ENCODE assay signal across 11 cellular contexts in the genomic region with DNA sequence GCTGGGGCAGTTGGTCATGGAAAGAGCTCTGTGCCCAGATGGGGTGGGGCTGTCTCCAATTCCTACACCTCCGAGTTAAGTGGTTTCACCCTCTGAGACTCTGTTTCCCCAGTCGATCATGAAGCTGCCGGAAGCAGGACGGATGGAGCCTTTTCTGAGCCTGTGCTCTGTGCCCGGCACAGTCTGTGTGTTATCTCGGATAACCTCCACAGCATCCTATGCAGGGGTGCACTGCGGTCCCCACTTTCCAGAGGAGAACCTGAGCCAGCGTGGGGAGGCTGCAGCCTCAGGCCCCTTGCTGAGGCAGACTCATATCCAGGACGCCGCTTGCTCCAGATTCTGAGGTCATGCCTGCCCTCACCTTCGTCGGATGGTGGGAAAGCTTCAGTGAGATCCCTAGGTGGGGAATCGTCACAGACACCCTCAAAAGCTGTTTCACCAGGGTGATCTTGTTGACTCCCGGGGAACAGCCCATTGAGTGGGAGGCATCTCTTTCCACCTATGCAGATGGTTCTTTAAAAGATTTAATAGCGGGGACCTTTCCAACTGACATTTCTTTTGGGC.
"Had no signal": no experiment of that assay in that cellular context is flagged by ENCODE, and none has a peak within 500 bp of the region (broad histone marks: within the 10 kb centered on the region; RNA-seq: fewer than 3 reads in every experiment).

No MANE protein-coding gene starts in this region.

- H3K27me3 ChIP-seq: brain microvascular endothelial cell had no signal

- DNase-seq: activated CD4-positive, alpha-beta memory T cell treated with anti-CD3 and anti-CD28 coated beads for 36 hours; activated T-cell treated with anti-CD3 and anti-CD28 coated beads, Interleukin-2, amount 50 U/mL, for 72 hours; brain microvascular endothelial cell; cerebellar nuclear complex; dermis blood vessel endothelial cell; mammary epithelial cell; SHP77 treated with DMSO at 0.1 percent for 48 hours had no signal

- H3K27me3 Mint-ChIP-seq: activated naive CD4-positive, alpha-beta T cell treated with anti-CD3 and anti-CD28 coated beads, Interleukin-2, amount 50 U/mL, for 24 hours had no signal

- H3K36me3 Mint-ChIP-seq: activated CD4-positive, alpha-beta memory T cell treated with anti-CD3 and anti-CD28 coated beads for 36 hours; activated naive CD4-positive, alpha-beta T cell treated with anti-CD3 and anti-CD28 coated beads, Interleukin-2, amount 50 U/mL, for 24 hours; stimulated activated memory B cell treated with anti-CD40 and anti-IgM and Interleukin-4, amounts not matched to agents 10 μg/mL and 1 μg/mL and 100 μg/mL, for 72 hours had no signal

- H3K4me3 Mint-ChIP-seq: activated CD4-positive, alpha-beta memory T cell treated with anti-CD3 and anti-CD28 coated beads for 36 hours; activated naive CD4-positive, alpha-beta T cell treated with anti-CD3 and anti-CD28 coated beads, Interleukin-2, amount 50 U/mL, for 24 hours; activated T-cell treated with anti-CD3 and anti-CD28 coated beads, Interleukin-2, amount 50 U/mL, for 72 hours; stimulated activated memory B cell treated with anti-CD40 and anti-IgM and Interleukin-4, amounts not matched to agents 10 μg/mL and 1 μg/mL and 100 μg/mL, for 72 hours had no signal

- H3K4me3 ChIP-seq: smooth muscle cell had no signal

- H3K4me1 Mint-ChIP-seq: activated naive CD4-positive, alpha-beta T cell treated with anti-CD3 and anti-CD28 coated beads, Interleukin-2, amount 50 U/mL, for 24 hours; stimulated activated memory B cell treated with anti-CD40 and anti-IgM and Interleukin-4, amounts not matched to agents 10 μg/mL and 1 μg/mL and 100 μg/mL, for 72 hours had no signal

- H3K36me3 ChIP-seq: brain microvascular endothelial cell had no signal

- ATAC-seq: activated T-cell treated with anti-CD3 and anti-CD28 coated beads, Interleukin-2, amount 50 U/mL, for 72 hours; stimulated activated memory B cell treated with anti-CD40 and anti-IgM and Interleukin-4, amounts not matched to agents 10 μg/mL and 1 μg/mL and 100 μg/mL, for 72 hours had no signal

- H3K27ac ChIP-seq: brain microvascular endothelial cell had no signal

- H3K27ac Mint-ChIP-seq: activated CD4-positive, alpha-beta memory T cell treated with anti-CD3 and anti-CD28 coated beads for 36 hours; activated naive CD4-positive, alpha-beta T cell treated with anti-CD3 and anti-CD28 coated beads, Interleukin-2, amount 50 U/mL, for 24 hours; activated T-cell treated with anti-CD3 and anti-CD28 coated beads, Interleukin-2, amount 50 U/mL, for 72 hours; stimulated activated memory B cell treated with anti-CD40 and anti-IgM and Interleukin-4, amounts not matched to agents 10 μg/mL and 1 μg/mL and 100 μg/mL, for 72 hours had no signal

- H3K9me3 Mint-ChIP-seq: activated CD4-positive, alpha-beta memory T cell treated with anti-CD3 and anti-CD28 coated beads for 36 hours; activated naive CD4-positive, alpha-beta T cell treated with anti-CD3 and anti-CD28 coated beads, Interleukin-2, amount 50 U/mL, for 24 hours; activated T-cell treated with anti-CD3 and anti-CD28 coated beads, Interleukin-2, amount 50 U/mL, for 72 hours; nephron; stimulated activated memory B cell treated with anti-CD40 and anti-IgM and Interleukin-4, amounts not matched to agents 10 μg/mL and 1 μg/mL and 100 μg/mL, for 72 hours had no signal
